In the genomic region with DNA sequence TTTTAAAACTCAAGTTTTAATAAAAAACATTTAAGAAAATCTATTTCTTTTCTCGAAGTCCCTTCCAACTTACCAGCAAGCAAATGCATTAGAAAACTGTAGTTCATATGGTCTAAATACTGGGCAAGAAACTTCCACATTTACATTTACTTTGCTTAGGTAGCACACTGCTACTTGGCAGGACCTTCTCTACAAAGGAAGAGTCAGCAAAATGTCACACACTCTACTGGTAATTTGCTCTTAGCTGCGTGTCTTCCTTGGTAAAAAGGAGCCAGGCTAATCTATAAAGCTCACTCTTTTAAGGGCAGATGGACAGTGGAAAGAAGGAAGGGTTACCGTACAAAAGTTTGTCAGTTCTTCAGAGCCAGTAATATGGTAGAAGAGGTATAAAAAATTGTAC, we compare ENCODE assay signal across 1 cellular context.
TF ChIP-seq lines count a peak whose summit lies in the region.

No MANE protein-coding gene starts in this region.

TF ChIP-seq in K562, 482 proteins besides CTCF, POLR2A, EP300 and RAD21 (continued from another document):
- TF ChIP-seq, protein P1, sequence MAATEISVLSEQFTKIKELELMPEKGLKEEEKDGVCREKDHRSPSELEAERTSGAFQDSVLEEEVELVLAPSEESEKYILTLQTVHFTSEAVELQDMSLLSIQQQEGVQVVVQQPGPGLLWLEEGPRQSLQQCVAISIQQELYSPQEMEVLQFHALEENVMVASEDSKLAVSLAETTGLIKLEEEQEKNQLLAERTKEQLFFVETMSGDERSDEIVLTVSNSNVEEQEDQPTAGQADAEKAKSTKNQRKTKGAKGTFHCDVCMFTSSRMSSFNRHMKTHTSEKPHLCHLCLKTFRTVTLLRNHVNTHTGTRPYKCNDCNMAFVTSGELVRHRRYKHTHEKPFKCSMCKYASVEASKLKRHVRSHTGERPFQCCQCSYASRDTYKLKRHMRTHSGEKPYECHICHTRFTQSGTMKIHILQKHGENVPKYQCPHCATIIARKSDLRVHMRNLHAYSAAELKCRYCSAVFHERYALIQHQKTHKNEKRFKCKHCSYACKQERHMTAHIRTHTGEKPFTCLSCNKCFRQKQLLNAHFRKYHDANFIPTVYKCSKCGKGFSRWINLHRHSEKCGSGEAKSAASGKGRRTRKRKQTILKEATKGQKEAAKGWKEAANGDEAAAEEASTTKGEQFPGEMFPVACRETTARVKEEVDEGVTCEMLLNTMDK (IDR thresholded peaks at IDR 0.05; ENCODE audit: borderline replicate concordance, insufficient read depth, low read depth, low read length, poor library complexity, severe bottlenecking): no peak
- TF ChIP-seq ZKSCAN8 (CRISPR knock-in tag; IDR thresholded peaks at IDR 0.05): no peak
- peak; percentile 40; the same call in 1 of the 2 replicates for TF ChIP-seq C11orf30 (IDR thresholded peaks at IDR 0.05; ENCODE audit: low read depth)
- peak; percentile 60 for TF ChIP-seq ZNF316 (IDR thresholded peaks at IDR 0.05)
- no peak for TF ChIP-seq CEBPG (CRISPR knock-in tag; IDR thresholded peaks at IDR 0.05)
- TF ChIP-seq CEBPG (tag; conservative IDR thresholded peaks at IDR 0.05 in 1 of 2, IDR thresholded peaks at IDR 0.05 in 1 of 2): no peak
- no peak for TF ChIP-seq RUNX1 (IDR thresholded peaks at IDR 0.05; ENCODE audit: low read depth)
- TF ChIP-seq ZNF445 (CRISPR knock-in tag; IDR thresholded peaks at IDR 0.05; ENCODE audit: low read depth): no peak
- TF ChIP-seq, protein P2, sequence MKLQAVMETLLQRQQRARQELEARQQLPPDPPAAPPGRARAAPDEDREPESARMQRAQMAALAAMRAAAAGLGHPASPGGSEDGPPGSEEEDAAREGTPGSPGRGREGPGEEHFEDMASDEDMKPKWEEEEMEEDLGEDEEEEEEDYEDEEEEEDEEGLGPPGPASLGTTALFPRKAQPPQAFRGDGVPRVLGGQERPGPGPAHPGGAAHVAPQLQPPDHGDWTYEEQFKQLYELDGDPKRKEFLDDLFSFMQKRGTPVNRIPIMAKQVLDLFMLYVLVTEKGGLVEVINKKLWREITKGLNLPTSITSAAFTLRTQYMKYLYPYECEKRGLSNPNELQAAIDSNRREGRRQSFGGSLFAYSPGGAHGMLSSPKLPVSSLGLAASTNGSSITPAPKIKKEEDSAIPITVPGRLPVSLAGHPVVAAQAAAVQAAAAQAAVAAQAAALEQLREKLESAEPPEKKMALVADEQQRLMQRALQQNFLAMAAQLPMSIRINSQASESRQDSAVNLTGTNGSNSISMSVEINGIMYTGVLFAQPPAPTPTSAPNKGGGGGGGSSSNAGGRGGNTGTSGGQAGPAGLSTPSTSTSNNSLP (IDR thresholded peaks at IDR 0.05; ENCODE audit: borderline replicate concordance, low read depth, low read length): no peak
- no peak for TF ChIP-seq ZKSCAN3 (CRISPR knock-in tag; IDR thresholded peaks at IDR 0.05)
- no peak for TF ChIP-seq CHD1 (IDR thresholded peaks at IDR 0.05; ENCODE audit: low read length)
- TF ChIP-seq, protein P3, sequence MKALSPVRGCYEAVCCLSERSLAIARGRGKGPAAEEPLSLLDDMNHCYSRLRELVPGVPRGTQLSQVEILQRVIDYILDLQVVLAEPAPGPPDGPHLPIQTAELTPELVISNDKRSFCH (CRISPR knock-in tag; IDR thresholded peaks at IDR 0.05): no peak
- TF ChIP-seq, protein P3 (tag; IDR thresholded peaks at IDR 0.05): no peak
